Comparison of ENCODE assay signal across 10 cellular contexts in the genomic region with DNA sequence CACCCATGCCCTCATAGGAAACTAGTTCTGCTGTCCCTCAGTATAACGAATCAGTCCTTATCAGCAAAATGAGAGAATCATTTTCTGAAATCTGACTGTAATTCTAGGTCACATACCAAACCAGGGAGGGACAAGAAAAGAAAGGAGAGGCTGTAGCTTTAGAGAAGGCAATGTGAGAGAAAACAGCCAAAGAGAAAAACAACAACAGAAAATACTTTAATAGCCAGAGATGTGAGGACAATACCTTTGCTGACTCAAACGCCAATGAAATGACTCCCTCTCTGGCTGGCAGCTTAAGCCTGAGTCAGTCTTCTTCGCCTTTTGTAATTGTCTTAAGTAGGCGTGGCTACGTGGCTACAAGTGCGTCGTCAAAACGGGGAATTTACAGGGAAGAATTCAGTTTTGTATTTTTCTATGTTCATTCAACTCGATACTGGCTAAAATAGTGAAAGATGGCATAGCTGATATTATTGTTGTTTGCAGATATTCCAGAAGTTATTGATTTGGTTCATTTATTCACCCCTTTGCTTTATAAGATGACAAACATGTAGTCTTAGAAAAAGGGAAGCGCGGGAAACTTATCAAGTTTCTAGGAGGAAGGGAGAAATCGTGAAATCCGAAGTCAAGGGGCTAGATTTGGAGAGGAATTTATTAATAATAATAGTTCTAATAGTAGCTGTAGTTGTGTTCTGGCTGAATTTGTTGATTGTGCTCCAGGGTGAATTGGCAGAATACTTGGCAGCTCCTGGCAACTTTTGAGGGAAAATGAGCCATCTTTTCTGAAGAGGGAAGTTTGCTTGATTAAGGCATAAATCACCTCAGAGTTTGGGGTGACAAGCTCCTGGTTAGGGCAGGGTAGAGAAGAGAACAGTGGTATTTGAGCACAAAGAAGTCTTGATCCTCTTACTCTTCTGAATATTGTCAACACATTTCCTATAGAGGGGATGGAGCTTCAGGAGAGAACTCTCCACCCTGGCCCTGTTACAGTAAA. TPM values are rescaled to one million over a fixed set of nuclear protein-coding genes. Genes with fewer than 3 reads are reported as not detected.
DNase-seq lines count a peak whose midpoint lies in the region; ATAC-seq and TF ChIP-seq lines count a peak whose summit lies in the region.
"Had no signal": no experiment of that assay in that cellular context is flagged by ENCODE, and none has a peak within 500 bp of the region (broad histone marks: within the 10 kb centered on the region; RNA-seq: fewer than 3 reads in every experiment).

A gene with protein sequence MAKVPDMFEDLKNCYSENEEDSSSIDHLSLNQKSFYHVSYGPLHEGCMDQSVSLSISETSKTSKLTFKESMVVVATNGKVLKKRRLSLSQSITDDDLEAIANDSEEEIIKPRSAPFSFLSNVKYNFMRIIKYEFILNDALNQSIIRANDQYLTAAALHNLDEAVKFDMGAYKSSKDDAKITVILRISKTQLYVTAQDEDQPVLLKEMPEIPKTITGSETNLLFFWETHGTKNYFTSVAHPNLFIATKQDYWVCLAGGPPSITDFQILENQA (minus strand): TSS at position 295 of the 991 bp plus-strand sequence. CDS start 723 bp downstream, outside the sequence.

- H3K27ac ChIP-seq in RWPE1 (peak within 1 kb of the TSS; percentile 52; the same call in 1 of the 2 replicates), vagina (no peak within 1 kb of the TSS)
- H3K27ac ChIP-seq: BLaER1 had no signal

- H3K27me3 ChIP-seq in vagina, result no peaks in the 10 kb centered on the region
- H3K27me3 ChIP-seq: BLaER1 had no signal

- intact Hi-C loops in activated CD8-positive, alpha-beta T cell treated with anti-CD3 and anti-CD28 coated beads for 36 hours (cut with micrococcal nuclease), result no loop called here
- intact Hi-C loops in vagina (cut with DNase I), result no loop called here

- no peaks in the 10 kb centered on the region for H3K36me3 ChIP-seq in vagina
- H3K36me3 ChIP-seq: BLaER1 had no signal

- peak; percentile 76 for ATAC-seq in activated CD8-positive, alpha-beta T cell treated with anti-CD3 and anti-CD28 coated beads for 36 hours
- no peak for ATAC-seq in activated CD8-positive, alpha-beta T cell treated with anti-CD3 and anti-CD28 coated beads, Interleukin-2, amount 10 ng/mL, durations not matched to agents 7 days and 5 days
- no peak for ATAC-seq in stimulated activated memory B cell treated with anti-CD40 and anti-IgM and Interleukin-4, amounts not matched to agents 10 μg/mL and 1 μg/mL and 100 μg/mL, for 72 hours

- POLR2A ChIA-PET in activated CD8-positive, alpha-beta T cell treated with anti-CD3 and anti-CD28 coated beads for 36 hours (lab: Charles Lee), result interaction anchor here (1.1 kb wide), 1 partner anchor 45 kb away, joined by 3 read pairs; no protein-coding TSS in a partner anchor
- POLR2A ChIA-PET in activated CD8-positive, alpha-beta T cell treated with anti-CD3 and anti-CD28 coated beads, Interleukin-2, amount 10 ng/mL, durations not matched to agents 7 days and 5 days (lab: Charles Lee), result no interaction called here
- POLR2A ChIA-PET in RWPE1 (lab: Yijun Ruan, JAX; ENCODE audit: low non-redundant PET), result interaction anchor here (0.7 to 1.2 kb wide), 2 partner anchors 35 to 45 kb away, joined by 3 to 7 read pairs; no protein-coding TSS in a partner anchor

- no peaks in the 10 kb centered on the region for H3K4me1 Mint-ChIP-seq in activated CD8-positive, alpha-beta T cell treated with anti-CD3 and anti-CD28 coated beads for 36 hours (ENCODE audit: low read depth)
- peaks cover 7% of the 10 kb centered on the region for H3K4me1 Mint-ChIP-seq in activated CD8-positive, alpha-beta T cell treated with anti-CD3 and anti-CD28 coated beads, Interleukin-2, amount 10 ng/mL, durations not matched to agents 7 days and 5 days (ENCODE audit: low read depth)
- peaks cover 37% of the 10 kb centered on the region for H3K4me1 Mint-ChIP-seq in stimulated activated memory B cell treated with anti-CD40 and anti-IgM and Interleukin-4, amounts not matched to agents 10 μg/mL and 1 μg/mL and 100 μg/mL, for 72 hours
- H3K4me1 Mint-ChIP-seq in chondrocyte (ENCODE audit: low read depth), result no peaks in the 10 kb centered on the region

- peaks cover 28% of the 10 kb centered on the region for H3K27me3 Mint-ChIP-seq in activated CD8-positive, alpha-beta T cell treated with anti-CD3 and anti-CD28 coated beads for 36 hours
- peaks cover 34% of the 10 kb centered on the region for H3K27me3 Mint-ChIP-seq in activated CD8-positive, alpha-beta T cell treated with anti-CD3 and anti-CD28 coated beads, Interleukin-2, amount 10 ng/mL, durations not matched to agents 7 days and 5 days (ENCODE audit: low read depth)
- no peaks in the 10 kb centered on the region for H3K27me3 Mint-ChIP-seq in stimulated activated memory B cell treated with anti-CD40 and anti-IgM and Interleukin-4, amounts not matched to agents 10 μg/mL and 1 μg/mL and 100 μg/mL, for 72 hours
- H3K27me3 Mint-ChIP-seq in chondrocyte (ENCODE audit: low read depth), result no peaks in the 10 kb centered on the region

- no peak within 1 kb of the TSS for H3K4me3 Mint-ChIP-seq in activated CD8-positive, alpha-beta T cell treated with anti-CD3 and anti-CD28 coated beads for 36 hours
- H3K4me3 Mint-ChIP-seq in activated CD8-positive, alpha-beta T cell treated with anti-CD3 and anti-CD28 coated beads, Interleukin-2, amount 10 ng/mL, durations not matched to agents 7 days and 5 days, result no peak within 1 kb of the TSS
- peak within 1 kb of the TSS; percentile 51 for H3K4me3 Mint-ChIP-seq in stimulated activated memory B cell treated with anti-CD40 and anti-IgM and Interleukin-4, amounts not matched to agents 10 μg/mL and 1 μg/mL and 100 μg/mL, for 72 hours
- no peak within 1 kb of the TSS for H3K4me3 Mint-ChIP-seq in chondrocyte (ENCODE audit: unreplicated experiment)

- H3K4me1 ChIP-seq in vagina, result no peaks in the 10 kb centered on the region

- no peaks in the 10 kb centered on the region for H3K9me3 ChIP-seq in vagina
- H3K9me3 ChIP-seq: BLaER1 had no signal

- no peak within 1 kb of the TSS for H3K27ac Mint-ChIP-seq in activated CD8-positive, alpha-beta T cell treated with anti-CD3 and anti-CD28 coated beads for 36 hours
- H3K27ac Mint-ChIP-seq in activated CD8-positive, alpha-beta T cell treated with anti-CD3 and anti-CD28 coated beads, Interleukin-2, amount 10 ng/mL, durations not matched to agents 7 days and 5 days, result no peak within 1 kb of the TSS
- H3K27ac Mint-ChIP-seq in stimulated activated memory B cell treated with anti-CD40 and anti-IgM and Interleukin-4, amounts not matched to agents 10 μg/mL and 1 μg/mL and 100 μg/mL, for 72 hours, result peak within 1 kb of the TSS; percentile 76
- no peak within 1 kb of the TSS for H3K27ac Mint-ChIP-seq in chondrocyte (ENCODE audit: unreplicated experiment)

- no peak for TF ChIP-seq CTCF in activated CD8-positive, alpha-beta T cell treated with anti-CD3 and anti-CD28 coated beads for 36 hours (IDR thresholded peaks at IDR 0.05)
- no peak for TF ChIP-seq CTCF in RWPE1 (conservative IDR thresholded peaks at IDR 0.05; ENCODE audit: low read depth)
- no peak for TF ChIP-seq CTCF in fibroblast of mammary gland (conservative IDR thresholded peaks at IDR 0.05; ENCODE audit: control insufficient read depth, insufficient read depth, low read depth, low read length)
- TF ChIP-seq CTCF in chondrocyte (IDR thresholded peaks at IDR 0.05), result no peak
- TF ChIP-seq CTCF in vagina (IDR thresholded peaks at IDR 0.05), result no peak

- no peak for DNase-seq in activated CD8-positive, alpha-beta T cell treated with anti-CD3 and anti-CD28 coated beads for 36 hours
- no peak for DNase-seq in activated CD8-positive, alpha-beta T cell treated with anti-CD3 and anti-CD28 coated beads, Interleukin-2, amount 10 ng/mL, durations not matched to agents 7 days and 5 days
- DNase-seq in RWPE1 (ENCODE audit: low spot score) (peak; percentile 84), fibroblast of mammary gland (ENCODE audit: low read depth) (peak; percentile 79), chondrocyte (ENCODE audit: low spot score) (no peak), vagina (ENCODE audit: extremely low spot score in 2 of 2) (no peak), NCI-H1417 treated with DMSO at 0.1 percent for 48 hours (lab: John Stamatoyannopoulos, UW) (no peak)
- DNase-seq: foreskin melanocyte had no signal

- no peaks in the 10 kb centered on the region for H3K9me3 Mint-ChIP-seq in activated CD8-positive, alpha-beta T cell treated with anti-CD3 and anti-CD28 coated beads for 36 hours
- no peaks in the 10 kb centered on the region for H3K9me3 Mint-ChIP-seq in activated CD8-positive, alpha-beta T cell treated with anti-CD3 and anti-CD28 coated beads, Interleukin-2, amount 10 ng/mL, durations not matched to agents 7 days and 5 days (ENCODE audit: insufficient read depth)
- no peaks in the 10 kb centered on the region for H3K9me3 Mint-ChIP-seq in stimulated activated memory B cell treated with anti-CD40 and anti-IgM and Interleukin-4, amounts not matched to agents 10 μg/mL and 1 μg/mL and 100 μg/mL, for 72 hours
- H3K9me3 Mint-ChIP-seq in chondrocyte (ENCODE audit: low read depth), result no peaks in the 10 kb centered on the region

- H3K4me3 ChIP-seq in fibroblast of mammary gland (ENCODE audit: control insufficient read depth, low read depth, low read length) (no peak within 1 kb of the TSS), vagina (no peak within 1 kb of the TSS)
- H3K4me3 ChIP-seq: BLaER1 had no signal

- no peak for TF ChIP-seq POLR2A in vagina (IDR thresholded peaks at IDR 0.05)

- no peaks in the 10 kb centered on the region for H3K36me3 Mint-ChIP-seq in activated CD8-positive, alpha-beta T cell treated with anti-CD3 and anti-CD28 coated beads for 36 hours (ENCODE audit: low read depth)
- H3K36me3 Mint-ChIP-seq in activated CD8-positive, alpha-beta T cell treated with anti-CD3 and anti-CD28 coated beads, Interleukin-2, amount 10 ng/mL, durations not matched to agents 7 days and 5 days (ENCODE audit: low read depth), result no peaks in the 10 kb centered on the region
- no peaks in the 10 kb centered on the region for H3K36me3 Mint-ChIP-seq in stimulated activated memory B cell treated with anti-CD40 and anti-IgM and Interleukin-4, amounts not matched to agents 10 μg/mL and 1 μg/mL and 100 μg/mL, for 72 hours
- H3K36me3 Mint-ChIP-seq in chondrocyte (ENCODE audit: low read depth), result no peaks in the 10 kb centered on the region

- CTCF ChIA-PET in activated CD8-positive, alpha-beta T cell treated with anti-CD3 and anti-CD28 coated beads for 36 hours (lab: Charles Lee), result interaction anchor here (1.1 to 1.6 kb wide), 5 partner anchors 22 to 157 kb away, joined by 3 to 6 read pairs (median 4); no protein-coding TSS in a partner anchor
- CTCF ChIA-PET in activated CD8-positive, alpha-beta T cell treated with anti-CD3 and anti-CD28 coated beads, Interleukin-2, amount 10 ng/mL, durations not matched to agents 7 days and 5 days (lab: Charles Lee), result interaction anchor here (0.7 to 1.7 kb wide), 4 partner anchors 35 to 174 kb away, joined by 3 to 4 read pairs (median 4); no protein-coding TSS in a partner anchor
- CTCF ChIA-PET in RWPE1 (lab: Yijun Ruan, JAX), result interaction anchor here (0.6 to 1.8 kb wide), 7 partner anchors 9 to 185 kb away, joined by 3 to 7 read pairs (median 3); no protein-coding TSS in a partner anchor

RNA-seq across cellular contexts. Expression of the gene that starts here (rescaled TPM):
- total RNA-seq in activated CD8-positive, alpha-beta T cell treated with anti-CD3 and anti-CD28 coated beads for 36 hours, result under 1 TPM; 0.69 to 0.99 TPM
- total RNA-seq in activated CD8-positive, alpha-beta T cell treated with anti-CD3 and anti-CD28 coated beads, Interleukin-2, amount 10 ng/mL, durations not matched to agents 7 days and 5 days, result not detected
- total RNA-seq in chondrocyte (not detected in 3 replicates), vagina (0.98 TPM)

Comparison
In these comparisons a context has a peak if more than half of its experiments do, and no peak if none do; other contexts are left out.
1. Peak in ATAC-seq in activated CD8-positive, alpha-beta T cell treated with anti-CD3 and anti-CD28 coated beads for 36 hours; RNA of the gene not detected or under 1 TPM.
2. DNase-seq: peak in RWPE1 (single experiment) and fibroblast of mammary gland (single experiment); none in activated CD8-positive, alpha-beta T cell treated with anti-CD3 and anti-CD28 coated beads for 36 hours (single experiment), activated CD8-positive, alpha-beta T cell treated with anti-CD3 and anti-CD28 coated beads, Interleukin-2, amount 10 ng/mL, durations not matched to agents 7 days and 5 days (single experiment), chondrocyte (single experiment), vagina (0 of 2) and NCI-H1417 treated with DMSO at 0.1 percent for 48 hours (single experiment).